Comparison of ENCODE assay signal across 17 cellular contexts in genomic region chr19:7370546-7370945, GRCh38. TPM values are rescaled to one million over a fixed set of nuclear protein-coding genes. Genes with fewer than 3 reads are reported as not detected.
DNase-seq lines count a peak whose midpoint lies in the region; ATAC-seq, FAIRE-seq and TF ChIP-seq lines count a peak whose summit lies in the region.
"Had no signal": no experiment of that assay in that cellular context is flagged by ENCODE, and none has a peak within 500 bp of the region (broad histone marks: within the 10 kb centered on the region; RNA-seq: fewer than 3 reads in every experiment).

No MANE protein-coding gene starts in this region.

- no peak for ATAC-seq in CD4-positive, alpha-beta T cell (ENCODE audit: poor library complexity)
- ATAC-seq in stimulated activated naive B cell treated with anti-CD40 and anti-IgM and Interleukin-4, amounts not matched to agents 10 μg/mL and 1 μg/mL and 100 μg/mL, for 72 hours (replicated peaks) = no peak
- ATAC-seq in natural killer cell treated with Interleukin-12 subunit alpha and Interleukin-12 subunit beta and Interleukin-15 and Interleukin-18, amount 100 ng/mL, for 72 hours = no peak
- ATAC-seq: GM23338 had no signal

- H3K27me3 Mint-ChIP-seq in CD4-positive, alpha-beta T cell = no peaks in the 10 kb centered on the region
- no peaks in the 10 kb centered on the region for H3K27me3 Mint-ChIP-seq in stimulated activated naive B cell treated with anti-CD40 and anti-IgM and Interleukin-4, amounts not matched to agents 10 μg/mL and 1 μg/mL and 100 μg/mL, for 72 hours
- peaks cover 15% of the 10 kb centered on the region for H3K27me3 Mint-ChIP-seq in progenitor cell of endocrine pancreas
- no peaks in the 10 kb centered on the region for H3K27me3 Mint-ChIP-seq in natural killer cell treated with Interleukin-12 subunit alpha and Interleukin-12 subunit beta and Interleukin-15 and Interleukin-18, amount 100 ng/mL, for 72 hours
- H3K27me3 Mint-ChIP-seq: B cell; CD4-positive, alpha-beta memory T cell had no signal

- no peak overlapping the region for H3K4me3 Mint-ChIP-seq in CD4-positive, alpha-beta T cell
- no peak overlapping the region for H3K4me3 Mint-ChIP-seq in stimulated activated naive B cell treated with anti-CD40 and anti-IgM and Interleukin-4, amounts not matched to agents 10 μg/mL and 1 μg/mL and 100 μg/mL, for 72 hours
- no peak overlapping the region for H3K4me3 Mint-ChIP-seq in progenitor cell of endocrine pancreas (ENCODE audit: low read depth)
- H3K4me3 Mint-ChIP-seq in natural killer cell treated with Interleukin-12 subunit alpha and Interleukin-12 subunit beta and Interleukin-15 and Interleukin-18, amount 100 ng/mL, for 72 hours = no peak overlapping the region
- H3K4me3 Mint-ChIP-seq: B cell; CD4-positive, alpha-beta memory T cell; GM23338 had no signal

- CTCF ChIA-PET in CD4-positive, alpha-beta T cell (lab: Charles Lee) = no interaction called here

- H3K9me3 ChIP-seq in CD4-positive, alpha-beta T cell (ENCODE audit: control insufficient read depth, low read length) = no peaks in the 10 kb centered on the region
- H3K9me3 ChIP-seq in muscle layer of colon (ENCODE audit: low read length) = no peaks in the 10 kb centered on the region

- intact Hi-C loops in CD4-positive, alpha-beta T cell (cut with DNase I, micrococcal nuclease) = no loop called here

- H3K4me1 Mint-ChIP-seq in CD4-positive, alpha-beta T cell (ENCODE audit: low read depth) = peaks cover 16% of the 10 kb centered on the region
- H3K4me1 Mint-ChIP-seq in stimulated activated naive B cell treated with anti-CD40 and anti-IgM and Interleukin-4, amounts not matched to agents 10 μg/mL and 1 μg/mL and 100 μg/mL, for 72 hours = peaks cover 0 to 2% of the 10 kb centered on the region in 2 donors
- H3K4me1 Mint-ChIP-seq in progenitor cell of endocrine pancreas (ENCODE audit: low read depth) = no peaks in the 10 kb centered on the region
- peaks cover 0 to 3% of the 10 kb centered on the region in 2 donors for H3K4me1 Mint-ChIP-seq in natural killer cell treated with Interleukin-12 subunit alpha and Interleukin-12 subunit beta and Interleukin-15 and Interleukin-18, amount 100 ng/mL, for 72 hours (ENCODE audit: low read depth in 2 of 2)

- no peak overlapping the region for H3K9ac ChIP-seq in muscle layer of colon (ENCODE audit: low read length)

- peaks cover 43% of the 10 kb centered on the region for H3K4me1 ChIP-seq in muscle layer of colon (ENCODE audit: insufficient read depth, low read length)

- H3K36me3 ChIP-seq in bronchial epithelial cell (ENCODE audit: control insufficient read depth, insufficient read depth, low read length) = no peaks in the 10 kb centered on the region
- peaks cover 1% of the 10 kb centered on the region for H3K36me3 ChIP-seq in muscle layer of colon (ENCODE audit: insufficient read depth, low read length)

- peak; percentile 40 for FAIRE-seq in bronchial epithelial cell (lab: Jason Lieb, UNC)
- FAIRE-seq: G401.6, GM12891 had no signal

- POLR2A ChIA-PET in CD4-positive, alpha-beta T cell (lab: Charles Lee) = no interaction called here

- no peaks in the 10 kb centered on the region for H3K9me3 Mint-ChIP-seq in CD4-positive, alpha-beta T cell
- H3K9me3 Mint-ChIP-seq in stimulated activated naive B cell treated with anti-CD40 and anti-IgM and Interleukin-4, amounts not matched to agents 10 μg/mL and 1 μg/mL and 100 μg/mL, for 72 hours = no peaks in the 10 kb centered on the region
- H3K9me3 Mint-ChIP-seq in progenitor cell of endocrine pancreas (ENCODE audit: low read depth) = no peaks in the 10 kb centered on the region
- H3K9me3 Mint-ChIP-seq in natural killer cell treated with Interleukin-12 subunit alpha and Interleukin-12 subunit beta and Interleukin-15 and Interleukin-18, amount 100 ng/mL, for 72 hours = no peaks in the 10 kb centered on the region
- H3K9me3 Mint-ChIP-seq: CD4-positive, alpha-beta memory T cell; GM23338 had no signal

- no peaks in the 10 kb centered on the region for H3K27me3 ChIP-seq in CD4-positive, alpha-beta T cell (ENCODE audit: control insufficient read depth, insufficient read depth, low read length)
- no peaks in the 10 kb centered on the region for H3K27me3 ChIP-seq in bronchial epithelial cell (ENCODE audit: control insufficient read depth, insufficient read depth, low read length)
- no peaks in the 10 kb centered on the region for H3K27me3 ChIP-seq in muscle layer of colon (ENCODE audit: control insufficient read depth in 1 of 2, insufficient read depth in 2 of 2, low read length in 2 of 2)

- peaks cover 96% of the 10 kb centered on the region for H3K36me3 Mint-ChIP-seq in CD4-positive, alpha-beta T cell (ENCODE audit: low read depth)
- peaks cover 5 to 15% of the 10 kb centered on the region in 2 donors for H3K36me3 Mint-ChIP-seq in stimulated activated naive B cell treated with anti-CD40 and anti-IgM and Interleukin-4, amounts not matched to agents 10 μg/mL and 1 μg/mL and 100 μg/mL, for 72 hours
- H3K36me3 Mint-ChIP-seq in progenitor cell of endocrine pancreas (ENCODE audit: insufficient read depth) = no peaks in the 10 kb centered on the region
- no peaks in the 10 kb centered on the region for H3K36me3 Mint-ChIP-seq in natural killer cell treated with Interleukin-12 subunit alpha and Interleukin-12 subunit beta and Interleukin-15 and Interleukin-18, amount 100 ng/mL, for 72 hours

- H3K4me3 ChIP-seq in bronchial epithelial cell (ENCODE audit: low read depth, low read length) = no peak overlapping the region
- no peak overlapping the region for H3K4me3 ChIP-seq in muscle layer of colon (ENCODE audit: low read depth in 1 of 2, low read length in 2 of 2)
- H3K4me3 ChIP-seq: GM23338 had no signal

- DNase-seq in CD4-positive, alpha-beta T cell = no peak
- DNase-seq in bronchial epithelial cell (ENCODE audit: low read depth) (no peak), EL (no peak), progenitor cell of endocrine pancreas (ENCODE audit: low spot score, unreplicated experiment) (no peak), NCI-H1417 (lab: John Stamatoyannopoulos, UW) (no peak)
- no peak for DNase-seq in stimulated activated naive B cell treated with anti-CD40 and anti-IgM and Interleukin-4, amounts not matched to agents 10 μg/mL and 1 μg/mL and 100 μg/mL, for 72 hours
- no peak for DNase-seq in natural killer cell treated with Interleukin-12 subunit alpha and Interleukin-12 subunit beta and Interleukin-15 and Interleukin-18, amount 100 ng/mL, for 72 hours (ENCODE audit: low spot score)
- DNase-seq: ACHN; C1 segment of cervical spinal cord; CD4-positive, alpha-beta memory T cell; DMS79; H7 had no signal

- H3K27ac ChIP-seq in CD4-positive, alpha-beta T cell (ENCODE audit: low read depth, low read length) = no peak overlapping the region
- peak overlapping the region; percentile 81 for H3K27ac ChIP-seq in muscle layer of colon (ENCODE audit: low read depth, low read length)

- TF ChIP-seq CTCF in CD4-positive, alpha-beta T cell (IDR thresholded peaks at IDR 0.05) = no peak
- TF ChIP-seq CTCF in bronchial epithelial cell (IDR thresholded peaks at IDR 0.05; ENCODE audit: insufficient read depth, low read length, severe bottlenecking) = no peak
- TF ChIP-seq CTCF in progenitor cell of endocrine pancreas (IDR thresholded peaks at IDR 0.05; ENCODE audit: unreplicated experiment) = no peak

- H3K27ac Mint-ChIP-seq in CD4-positive, alpha-beta T cell = peak overlapping the region; percentile 56
- H3K27ac Mint-ChIP-seq in stimulated activated naive B cell treated with anti-CD40 and anti-IgM and Interleukin-4, amounts not matched to agents 10 μg/mL and 1 μg/mL and 100 μg/mL, for 72 hours = peak overlapping the region; percentile 72
- no peak overlapping the region for H3K27ac Mint-ChIP-seq in progenitor cell of endocrine pancreas
- no peak overlapping the region for H3K27ac Mint-ChIP-seq in natural killer cell treated with Interleukin-12 subunit alpha and Interleukin-12 subunit beta and Interleukin-15 and Interleukin-18, amount 100 ng/mL, for 72 hours
- H3K27ac Mint-ChIP-seq: GM23338 had no signal

RNA-seq across cellular contexts. Expression of gene ARHGEF18, which starts 21.8 kb away (rescaled TPM):
- 100 to 1,000 TPM; 121 TPM for total RNA-seq in CD4-positive, alpha-beta T cell
- total RNA-seq in bronchial epithelial cell = 65.0 and 78.7 TPM in 2 replicates
- total RNA-seq in progenitor cell of endocrine pancreas = 53.4 and 60.8 TPM in 2 replicates
- total RNA-seq in natural killer cell treated with Interleukin-12 subunit alpha and Interleukin-12 subunit beta and Interleukin-15 and Interleukin-18, amount 100 ng/mL, for 72 hours = 10 to 100 TPM; 42.3 to 56.3 TPM

Comparison
In these comparisons a context has a peak if more than half of its experiments do, and no peak if none do; other contexts are left out.
1. H3K27ac Mint-ChIP-seq: peak in CD4-positive, alpha-beta T cell (single experiment) and stimulated activated naive B cell treated with anti-CD40 and anti-IgM and Interleukin-4, amounts not matched to agents 10 μg/mL and 1 μg/mL and 100 μg/mL, for 72 hours (single experiment); none in progenitor cell of endocrine pancreas (single experiment) and natural killer cell treated with Interleukin-12 subunit alpha and Interleukin-12 subunit beta and Interleukin-15 and Interleukin-18, amount 100 ng/mL, for 72 hours (0 of 2).